In the genomic region with DNA sequence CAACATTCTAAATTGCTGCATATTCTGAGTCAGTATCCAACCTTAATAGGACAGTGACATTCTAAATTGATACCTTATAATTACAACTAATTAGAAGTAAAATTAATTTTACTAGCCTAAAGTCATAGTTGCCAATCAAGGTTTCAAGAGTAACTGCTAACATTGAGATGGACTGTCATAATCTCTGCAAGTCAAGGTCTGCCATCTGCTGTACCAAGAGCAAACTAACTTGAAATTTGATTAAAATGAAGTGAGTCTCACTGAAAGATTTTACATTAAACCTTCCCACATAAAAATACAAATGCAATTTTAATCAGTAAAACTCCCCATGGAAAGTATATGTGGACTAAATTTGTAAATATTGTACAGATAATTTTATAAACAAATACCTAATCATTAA, we compare ENCODE assay signal across 20 cellular contexts.
DNase-seq lines count a peak whose midpoint lies in the region; ATAC-seq, FAIRE-seq and TF ChIP-seq lines count a peak whose summit lies in the region.
"Had no signal": no experiment of that assay in that cellular context is flagged by ENCODE, and none has a peak within 500 bp of the region (broad histone marks: within the 10 kb centered on the region; RNA-seq: fewer than 3 reads in every experiment).

No MANE protein-coding gene starts in this region.

- H4K20me1 ChIP-seq in OCI-LY3 (ENCODE audit: insufficient read depth, low read length), result no peaks in the 10 kb centered on the region

- DNase-seq in bronchial epithelial cell (ENCODE audit: low read depth) (peak; percentile 2), COLO829 (ENCODE audit: low spot score) (no peak)
- DNase-seq: activated CD4-positive, alpha-beta T cell treated with anti-CD3 and anti-CD28 coated beads, Interleukin-2, amount 50 U/mL, for 1 hour; activated CD8-positive, alpha-beta memory T cell treated with anti-CD3 and anti-CD28 coated beads, Interleukin-2, amount 50 U/mL, for 4 hours; body of pancreas; COR-L47; foreskin melanocyte; NCI-H1436; occipital lobe; right cardiac atrium; Right ventricle myocardium superior; upper lobe of left lung had no signal

- H2AFZ ChIP-seq in OCI-LY3 (ENCODE audit: low read depth, low read length), result no peak overlapping the region

- FAIRE-seq in A204.1 (lab: Jason Lieb, UNC) (peak; percentile 74), bronchial epithelial cell (lab: Jason Lieb, UNC) (no peak)
- FAIRE-seq: GM18507, keratinocyte had no signal

- no peaks in the 10 kb centered on the region for H3K4me1 ChIP-seq in OCI-LY3 (ENCODE audit: low read length)
- H3K4me1 ChIP-seq: body of pancreas, upper lobe of left lung had no signal

- H3K4me2 ChIP-seq in OCI-LY3 (ENCODE audit: low read length), result no peak overlapping the region

- no peaks in the 10 kb centered on the region for H3K79me2 ChIP-seq in OCI-LY3 (ENCODE audit: low read length)

- H3K27me3 ChIP-seq in OCI-LY3 (ENCODE audit: low read depth, low read length) (no peaks in the 10 kb centered on the region), bronchial epithelial cell (ENCODE audit: control insufficient read depth, insufficient read depth, low read length) (no peaks in the 10 kb centered on the region)
- H3K27me3 ChIP-seq: body of pancreas, upper lobe of left lung had no signal

- H3K27ac ChIP-seq in C4-2B (no peak overlapping the region), OCI-LY3 (ENCODE audit: low read length) (no peak overlapping the region)
- H3K27ac ChIP-seq: body of pancreas, upper lobe of left lung had no signal

- no peaks in the 10 kb centered on the region for H3K9me3 ChIP-seq in OCI-LY3 (ENCODE audit: insufficient read depth, low read length)
- H3K9me3 ChIP-seq: body of pancreas, upper lobe of left lung had no signal

- TF ChIP-seq CTCF in C4-2B (conservative IDR thresholded peaks at IDR 0.05), result peak; percentile 34
- TF ChIP-seq CTCF in OCI-LY3 (IDR thresholded peaks at IDR 0.05; ENCODE audit: low read depth, low read length), result peak; percentile 44
- TF ChIP-seq CTCF in bronchial epithelial cell (IDR thresholded peaks at IDR 0.05; ENCODE audit: insufficient read depth, low read length, severe bottlenecking), result peak; percentile 19

- no peak overlapping the region for H3K4me3 ChIP-seq in OCI-LY3 (ENCODE audit: low read length)
- no peak overlapping the region for H3K4me3 ChIP-seq in bronchial epithelial cell (ENCODE audit: low read depth, low read length)
- H3K4me3 ChIP-seq: body of pancreas, upper lobe of left lung had no signal

- H3K36me3 ChIP-seq in OCI-LY3 (replicated peaks; ENCODE audit: low read depth, low read length) (no peaks in the 10 kb centered on the region), bronchial epithelial cell (ENCODE audit: control insufficient read depth, insufficient read depth, low read length) (no peaks in the 10 kb centered on the region)
- H3K36me3 ChIP-seq: upper lobe of left lung had no signal

- no peak for ATAC-seq in HG03521 (IDR thresholded peaks at IDR 0.05; ENCODE audit: unreplicated experiment)
- no peak for ATAC-seq in HG02884 (IDR thresholded peaks at IDR 0.05; ENCODE audit: unreplicated experiment)
- no peak for ATAC-seq in HG03139 (IDR thresholded peaks at IDR 0.05; ENCODE audit: unreplicated experiment)
- ATAC-seq: body of pancreas, right cardiac atrium had no signal

- no peak overlapping the region for H3K9ac ChIP-seq in OCI-LY3 (ENCODE audit: low read length)
